Comparison of ENCODE assay signal across 11 cellular contexts in genomic region chr18:13291745-13292447, GRCh38.
"Had no signal": no experiment of that assay in that cellular context is flagged by ENCODE, and none has a peak within 500 bp of the region (broad histone marks: within the 10 kb centered on the region; RNA-seq: fewer than 3 reads in every experiment).

No MANE protein-coding gene starts in this region.

- H3K4me3 ChIP-seq: coronary artery, left ventricle myocardium inferior, prostate gland, tibial nerve had no signal

- DNase-seq: activated CD4-positive, alpha-beta T cell treated with anti-CD3 and anti-CD28 coated beads, Interleukin-2, amount 10 ng/mL, durations not matched to agents 7 days and 5 days; activated naive CD4-positive, alpha-beta T cell; activated naive CD8-positive, alpha-beta T cell treated with anti-CD3 and anti-CD28 coated beads for 36 hours; amniotic stem cell; foreskin melanocyte; kidney; left ventricle myocardium inferior; right cardiac atrium had no signal

- H3K36me3 ChIP-seq: left ventricle myocardium inferior, prostate gland, tibial nerve had no signal

- H3K4me1 ChIP-seq: tibial nerve had no signal

- H3K9me3 ChIP-seq: left ventricle myocardium inferior, prostate gland, tibial nerve had no signal

- H3K27ac ChIP-seq: coronary artery, left ventricle myocardium inferior, prostate gland, tibial nerve had no signal

- H3K27me3 ChIP-seq: tibial nerve had no signal
